In genomic region chr14:101947577-101947903, GRCh38 we compare ENCODE assay signal across 8 cellular contexts. TPM values are rescaled to one million over a fixed set of nuclear protein-coding genes. Genes with fewer than 3 reads are reported as not detected.
DNase-seq lines count a peak whose midpoint lies in the region; ATAC-seq and TF ChIP-seq lines count a peak whose summit lies in the region.

No MANE protein-coding gene starts in this region.

- H3K4me3 ChIP-seq in A673 (ENCODE audit: low read depth, low read length, poor library complexity, severe bottlenecking) = peak overlapping the region; percentile 81
- H3K4me3 ChIP-seq in LNCaP clone FGC (ENCODE audit: low read depth, low read length) = peak overlapping the region; percentile 99
- H3K4me3 ChIP-seq in mononuclear cell (ENCODE audit: low read length) = peak overlapping the region; percentile 64
- peak overlapping the region; percentile 76 to 79 for H3K4me3 ChIP-seq in vagina

- H3K36me3 ChIP-seq in A673 (ENCODE audit: insufficient read depth, low read length, poor library complexity, severe bottlenecking) (no peaks in the 10 kb centered on the region), vagina (no peaks in the 10 kb centered on the region)

- H3K9me3 Mint-ChIP-seq in chondrocyte (ENCODE audit: low read depth) = no peaks in the 10 kb centered on the region

- H3K9me3 ChIP-seq in A673 (ENCODE audit: low read depth, low read length, poor library complexity, severe bottlenecking) (no peaks in the 10 kb centered on the region), mononuclear cell (ENCODE audit: low read depth, low read length) (no peaks in the 10 kb centered on the region), vagina (no peaks in the 10 kb centered on the region)

- ATAC-seq in GM19438 (IDR thresholded peaks at IDR 0.05; ENCODE audit: low read depth, unreplicated experiment) = peak; percentile 9

- CTCF ChIA-PET in A673 (lab: Charles Lee) = no interaction called here

- H3K4me3 Mint-ChIP-seq in chondrocyte (ENCODE audit: unreplicated experiment) = peak overlapping the region; percentile 91

- DNase-seq in A673 (ENCODE audit: low spot score) = peak; percentile 28
- DNase-seq in LNCaP clone FGC (ENCODE audit: low read depth) = no peak
- no peak for DNase-seq in chondrocyte (ENCODE audit: low spot score)
- DNase-seq in vagina (ENCODE audit: extremely low spot score in 2 of 2) = no peak
- no peak for DNase-seq in SIG-M5 treated with dmso at 0.1 percent for 504 hours (lab: John Stamatoyannopoulos, UW; ENCODE audit: unreplicated experiment)
- no peak for DNase-seq in activated effector memory CD4-positive, alpha-beta T cell treated with Interleukin-2 at 50 U/mL for 16 hours

- H3K4me1 Mint-ChIP-seq in chondrocyte (ENCODE audit: low read depth) = peaks cover 14% of the 10 kb centered on the region

- TF ChIP-seq CTCF in A673 (conservative IDR thresholded peaks at IDR 0.05; ENCODE audit: low read depth, low read length) (no peak), LNCaP clone FGC (IDR thresholded peaks at IDR 0.05; ENCODE audit: control insufficient read depth, extremely low read depth, insufficient read depth) (no peak), chondrocyte (IDR thresholded peaks at IDR 0.05) (no peak), vagina (IDR thresholded peaks at IDR 0.05) (no peak)

- no peaks in the 10 kb centered on the region for H3K4me1 ChIP-seq in A673 (ENCODE audit: insufficient read depth, low read length, poor library complexity, severe bottlenecking)
- peaks cover 18% of the 10 kb centered on the region for H3K4me1 ChIP-seq in mononuclear cell (ENCODE audit: insufficient read depth, low read length)
- peaks cover 25% of the 10 kb centered on the region for H3K4me1 ChIP-seq in vagina

- no peaks in the 10 kb centered on the region for H3K36me3 Mint-ChIP-seq in chondrocyte (ENCODE audit: low read depth)

- TF ChIP-seq POLR2A in vagina (IDR thresholded peaks at IDR 0.05) = no peak

- H3K27ac Mint-ChIP-seq in chondrocyte (ENCODE audit: unreplicated experiment) = peak overlapping the region; percentile 100

- POLR2A ChIA-PET in A673 (lab: Charles Lee; ENCODE audit: low non-redundant PET) = interaction anchor here (0.6 to 0.8 kb wide), 2 partner anchors 1228 to 1495 kb away, joined by 3 read pairs; no protein-coding TSS in a partner anchor

- TSS peak; percentile 98 for BruUV-seq in A673 (replicated peaks; lab: Mats Ljungman, UMichigan)

- H3K27me3 ChIP-seq in A673 (replicated peaks; ENCODE audit: insufficient read depth, low read depth, low read length, poor library complexity) (no peaks in the 10 kb centered on the region), mononuclear cell (ENCODE audit: insufficient read depth, low read length) (peaks cover 18% of the 10 kb centered on the region), vagina (no peaks in the 10 kb centered on the region)

- H3K27ac ChIP-seq in A673 (ENCODE audit: low read depth, low read length, poor library complexity, severe bottlenecking) = peak overlapping the region; percentile 98
- H3K27ac ChIP-seq in vagina = peak overlapping the region; percentile 98

- intact Hi-C loops in A673 (cut with micrococcal nuclease; ENCODE audit: unreplicated experiment) (loop anchor here (5.0 kb wide), 1 partner anchor 185 kb away; the partner anchor contains the start of gene PPP2R5C), vagina (cut with DNase I) (no loop called here)

- peaks cover 3% of the 10 kb centered on the region for H3K27me3 Mint-ChIP-seq in chondrocyte (ENCODE audit: low read depth)

RNA-seq across cellular contexts. Expression of gene DYNC1H1, which starts 16.8 kb away (rescaled TPM):
- total RNA-seq in A673 (2021) = 794 and 833 TPM in 2 replicates
- 718 to 842 TPM (median 735 TPM) in 3 replicates for total RNA-seq in chondrocyte
- total RNA-seq in mononuclear cell = 260 TPM
- total RNA-seq in vagina = 499 TPM
